ENCODE assay signal across 16 cellular contexts in the genomic region with DNA sequence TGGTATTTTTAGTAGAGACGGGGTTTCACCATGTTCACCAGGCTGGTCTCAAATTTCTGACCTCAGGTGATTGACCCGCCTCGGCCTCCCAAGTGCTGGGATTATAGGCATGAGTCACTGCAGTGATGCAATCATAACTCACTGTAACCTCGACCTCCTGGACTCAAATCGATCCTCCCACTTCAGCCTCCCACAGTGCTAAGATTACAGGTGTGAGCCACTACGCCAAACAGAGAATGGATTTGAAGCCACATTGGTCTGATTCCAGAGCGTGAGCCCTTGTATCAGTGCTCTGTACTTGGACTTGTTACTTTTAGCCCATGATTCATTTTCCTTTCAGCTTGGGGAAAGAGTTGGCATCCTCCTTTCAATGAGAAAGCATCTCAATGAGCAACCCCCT. TPM values are rescaled to one million over a fixed set of nuclear protein-coding genes. Genes with fewer than 3 reads are reported as not detected.
DNase-seq lines count a peak whose midpoint lies in the region; ATAC-seq and TF ChIP-seq lines count a peak whose summit lies in the region.
"Had no signal": no experiment of that assay in that cellular context is flagged by ENCODE, and none has a peak within 500 bp of the region (broad histone marks: within the 10 kb centered on the region; RNA-seq: fewer than 3 reads in every experiment).

No MANE protein-coding gene starts in this region.

- CTCF ChIA-PET in RWPE1 (lab: Yijun Ruan, JAX): interaction anchor here (0.6 to 1.8 kb wide), 3 partner anchors 10 to 223 kb away, joined by 3 to 6 read pairs (median 4); no protein-coding TSS in a partner anchor

- H3K27ac ChIP-seq in RWPE1: peak overlapping the region; percentile 61
- H3K27ac ChIP-seq: ascending aorta, heart left ventricle, thyroid gland had no signal

- DNase-seq in Daoy (ENCODE audit: low read depth) (peak; percentile 93), HCEC 1CT (peak; percentile 70), RWPE1 (ENCODE audit: low spot score) (no peak), glomerular visceral epithelial cell (ENCODE audit: extremely low spot score) (peak; percentile 58)
- DNase-seq: effector CD8-positive, alpha-beta T cell; heart left ventricle; left cardiac atrium; NCI-H2081; nephron progenitor cell; T-helper 17 cell; thyroid gland had no signal

- ATAC-seq in GM21390 (IDR thresholded peaks at IDR 0.05; ENCODE audit: unreplicated experiment) (no peak), HG03139 (IDR thresholded peaks at IDR 0.05; ENCODE audit: unreplicated experiment) (no peak), GM21515 (IDR thresholded peaks at IDR 0.05; ENCODE audit: unreplicated experiment) (no peak)
- ATAC-seq: heart left ventricle, T-helper 17 cell had no signal

- POLR2A ChIA-PET in RWPE1 (lab: Yijun Ruan, JAX; ENCODE audit: low non-redundant PET): no interaction called here

- no peak for TF ChIP-seq CTCF in RWPE1 (conservative IDR thresholded peaks at IDR 0.05; ENCODE audit: low read depth)

RNA-seq across cellular contexts. Expression of a gene that starts 14.9 kb away (rescaled TPM):
- total RNA-seq in Daoy (2014; rRNA removed; shearing (Covaris generic)): not detected in 2 replicates
- total RNA-seq: ascending aorta, skeletal muscle tissue, T-helper 17 cell had no signal

RNA-seq across cellular contexts. Expression of a gene that starts 23.2 kb away (rescaled TPM):
- 0.86 TPM in 1 of 2 replicates, not detected in the other for total RNA-seq in Daoy (2014; rRNA removed; shearing (Covaris generic))
- total RNA-seq: ascending aorta, skeletal muscle tissue, T-helper 17 cell, thyroid gland had no signal

RNA-seq across cellular contexts. Expression of a gene that starts 33.5 kb away (rescaled TPM):
- total RNA-seq in Daoy (2014; rRNA removed; shearing (Covaris generic)): 0.34 and 0.51 TPM in 2 replicates
- total RNA-seq: ascending aorta, left cardiac atrium, skeletal muscle tissue, thyroid gland had no signal

RNA-seq across cellular contexts. Expression of a gene that starts 44.7 kb away (rescaled TPM):
- 44.9 and 55.4 TPM in 2 replicates for total RNA-seq in Daoy (2014; rRNA removed; shearing (Covaris generic))
